8 cellular contexts compared by ENCODE assay signal in the genomic region with DNA sequence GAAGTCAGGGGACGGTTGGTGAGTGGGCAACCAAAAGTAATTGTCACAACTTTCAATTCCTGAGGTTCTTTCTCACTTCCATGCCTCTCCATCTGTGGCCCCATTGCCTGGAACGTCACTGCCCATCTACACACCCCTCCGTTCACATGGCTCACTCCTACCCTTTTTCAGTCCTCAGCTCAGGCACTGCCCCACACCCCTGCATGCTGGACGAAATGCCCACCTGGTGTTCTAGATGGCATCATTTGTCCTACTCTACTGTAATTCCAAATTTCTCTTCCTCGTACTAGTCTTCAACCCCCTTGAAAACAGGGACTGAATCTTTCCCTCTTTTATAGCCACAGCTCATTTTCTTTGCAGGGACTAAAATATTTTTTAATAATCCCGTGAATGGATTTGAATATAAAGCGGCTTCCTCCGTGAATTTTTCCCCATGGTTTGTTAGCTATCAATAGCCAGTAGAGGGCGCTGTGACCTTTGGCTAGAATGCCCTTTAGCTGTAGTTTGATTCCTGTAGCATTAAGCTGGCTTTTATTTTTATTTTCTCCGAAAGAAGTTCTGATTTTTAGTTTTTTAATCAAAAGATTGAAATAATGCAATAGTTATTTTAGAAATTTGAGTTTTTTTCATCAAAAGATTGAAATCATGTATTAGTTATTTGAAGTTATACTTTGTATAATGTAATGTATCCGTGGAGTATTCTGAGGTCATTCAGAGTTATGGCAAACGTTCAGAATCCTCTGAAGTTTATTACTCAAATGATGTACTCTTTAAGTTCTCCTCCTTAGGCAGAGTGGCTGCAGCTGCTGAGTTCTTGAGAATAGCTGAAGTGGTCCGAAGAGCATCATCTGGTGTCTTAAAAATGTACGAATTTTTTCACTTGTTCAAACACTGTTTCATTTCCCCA.
DNase-seq lines count a peak whose midpoint lies in the region; ATAC-seq and TF ChIP-seq lines count a peak whose summit lies in the region.

No MANE protein-coding gene starts in this region.

- no peak overlapping the region for H2AFZ ChIP-seq in mammary epithelial cell (ENCODE audit: low read depth, low read length)

- TF ChIP-seq RAD21 in Ishikawa (IDR thresholded peaks at IDR 0.05; ENCODE audit: low read depth) (peak; percentile 83), liver (IDR thresholded peaks at IDR 0.05) (peak; percentile 93 to 97)

- DNase-seq in BE2C (peak; percentile 56), OCI-M1 (lab: John Stamatoyannopoulos, UW) (peak; percentile 59), mammary epithelial cell (peak; percentile 28), cortex of kidney (lab: John Stamatoyannopoulos, UW) (no peak)
- DNase-seq in stimulated activated naive CD8-positive, alpha-beta T cell treated with anti-CD3 and anti-CD28 coated beads, Interleukin-15, Interleukin-2, amounts not matched to agents 100 U/mL and 50 U/mL, for 24 hours = peak; percentile 45

- WGBS in mammary epithelial cell (ENCODE audit: low coverage, missing lambda C conversion rate) = 30% methylated on average over 13 of the region's 14 CpGs
- WGBS in liver = 25% methylated on average over 14 of the region's 14 CpGs

- H4K20me1 ChIP-seq in mammary epithelial cell (ENCODE audit: insufficient read depth, low read length) = no peaks in the 10 kb centered on the region

- CTCF ChIA-PET in mammary epithelial cell (lab: Charles Lee; ENCODE audit: low non-redundant PET) = interaction anchor here (0.5 to 1.1 kb wide), 9 partner anchors 111 to 1196 kb away, joined by 3 to 9 read pairs (median 3); no protein-coding TSS in a partner anchor

- TF ChIP-seq CTCF in BE2C (IDR thresholded peaks at IDR 0.05; ENCODE audit: low read depth, low read length) (peak; percentile 90), mammary epithelial cell (conservative IDR thresholded peaks at IDR 0.05 in 1 of 2, IDR thresholded peaks at IDR 0.05 in 1 of 2; ENCODE audit: extremely low read depth in 1 of 2, insufficient read depth in 1 of 2, low read depth in 1 of 2, low read length in 2 of 2) (peak; percentile 72 to 85), liver (IDR thresholded peaks at IDR 0.05; ENCODE audit: low read depth, low read length, missing input control) (peak; percentile 87)

- no peak overlapping the region for H3K4me2 ChIP-seq in mammary epithelial cell (ENCODE audit: insufficient read depth, low read depth, low read length)

- H3K36me3 ChIP-seq in BE2C (no peaks in the 10 kb centered on the region), mammary epithelial cell (ENCODE audit: insufficient read depth, low read length) (no peaks in the 10 kb centered on the region), liver (ENCODE audit: control insufficient read depth in 4 of 4, insufficient read depth in 3 of 4, low read depth in 1 of 4, low read length in 3 of 4) (no peaks in the 10 kb centered on the region)

- H3K9ac ChIP-seq in mammary epithelial cell (ENCODE audit: insufficient read depth, low read length) = no peak overlapping the region
- no peak overlapping the region for H3K9ac ChIP-seq in liver (ENCODE audit: low read depth in 1 of 2, low read length in 2 of 2)

- intact Hi-C loops in mammary epithelial cell (cut with micrococcal nuclease) = loop anchor here (1.0 to 10.0 kb wide), 5 partner anchors 397 to 1218 kb away; no protein-coding TSS in a partner anchor

- ATAC-seq in GM18508 (IDR thresholded peaks at IDR 0.05; ENCODE audit: insufficient read depth, unreplicated experiment) = peak; percentile 42
- ATAC-seq in stimulated activated naive CD8-positive, alpha-beta T cell treated with anti-CD3 and anti-CD28 coated beads, Interleukin-15, Interleukin-2, amounts not matched to agents 100 U/mL and 50 U/mL, for 24 hours = no peak

- no peaks in the 10 kb centered on the region for H3K4me1 ChIP-seq in BE2C
- no peaks in the 10 kb centered on the region for H3K4me1 ChIP-seq in mammary epithelial cell (ENCODE audit: insufficient read depth, low read length)
- H3K4me1 ChIP-seq in liver (ENCODE audit: control insufficient read depth in 4 of 4, insufficient read depth in 4 of 4, low read length in 3 of 4) = peaks cover 0 to 5% (median 2%) of the 10 kb centered on the region in 4 donors

- no peak overlapping the region for H3K27ac ChIP-seq in mammary epithelial cell (ENCODE audit: insufficient read depth, low read depth, low read length)
- H3K27ac ChIP-seq in liver (ENCODE audit: low read depth in 1 of 2, low read length in 2 of 2) = no peak overlapping the region

- dilution Hi-C loops in mammary epithelial cell (cut with HindIII; ENCODE audit: low sequenced_read_pairs) = no loop called here

- H3K9me3 ChIP-seq in BE2C (no peaks in the 10 kb centered on the region), mammary epithelial cell (replicated peaks; ENCODE audit: insufficient read depth, low read length) (no peaks in the 10 kb centered on the region), liver (ENCODE audit: control insufficient read depth in 4 of 4, low read length in 3 of 4) (no peaks in the 10 kb centered on the region)

- H3K79me2 ChIP-seq in mammary epithelial cell (ENCODE audit: insufficient read depth, low read length) = no peaks in the 10 kb centered on the region

- in situ Hi-C loops in mammary epithelial cell (cut with MboI; ENCODE audit: low sequenced_read_pairs in 2 of 2) = loop anchor here (5.0 to 25.0 kb wide), 3 partner anchors 274 to 1226 kb away; partner anchors contain the start of genes RRAGA (in 2 of the 2) and SAXO1 (in 2 of the 2)

- TF ChIP-seq EP300 in Ishikawa (IDR thresholded peaks at IDR 0.05; ENCODE audit: borderline replicate concordance) = no peak

- H3K4me3 ChIP-seq in BE2C (ENCODE audit: low read depth, low read length) (no peak overlapping the region), mammary epithelial cell (replicated peaks in 1 of 3; ENCODE audit: insufficient read depth in 1 of 3, low read depth in 2 of 3, low read length in 3 of 3) (no peak overlapping the region), liver (ENCODE audit: low read depth in 1 of 3, low read length in 3 of 3) (no peak overlapping the region)

- BruUV-seq in mammary epithelial cell (replicated peaks; lab: Mats Ljungman, UMichigan) = no TSS peak

- H3K27me3 ChIP-seq in BE2C = peaks cover 8% of the 10 kb centered on the region; the same call in 1 of the 2 replicates
- H3K27me3 ChIP-seq in mammary epithelial cell (ENCODE audit: insufficient read depth, low read length) = peaks cover 1% of the 10 kb centered on the region
- peaks cover 0 to 11% (median 0%) of the 10 kb centered on the region in 4 donors for H3K27me3 ChIP-seq in liver (ENCODE audit: control insufficient read depth in 4 of 4, insufficient read depth in 4 of 4, low read length in 3 of 4)

TF ChIP-seq in Ishikawa, 13 proteins besides CTCF, POLR2A, EP300 and RAD21 (continues in another document):
- no peak for TF ChIP-seq EGR1 (IDR thresholded peaks at IDR 0.05)
- TF ChIP-seq, protein P1, sequence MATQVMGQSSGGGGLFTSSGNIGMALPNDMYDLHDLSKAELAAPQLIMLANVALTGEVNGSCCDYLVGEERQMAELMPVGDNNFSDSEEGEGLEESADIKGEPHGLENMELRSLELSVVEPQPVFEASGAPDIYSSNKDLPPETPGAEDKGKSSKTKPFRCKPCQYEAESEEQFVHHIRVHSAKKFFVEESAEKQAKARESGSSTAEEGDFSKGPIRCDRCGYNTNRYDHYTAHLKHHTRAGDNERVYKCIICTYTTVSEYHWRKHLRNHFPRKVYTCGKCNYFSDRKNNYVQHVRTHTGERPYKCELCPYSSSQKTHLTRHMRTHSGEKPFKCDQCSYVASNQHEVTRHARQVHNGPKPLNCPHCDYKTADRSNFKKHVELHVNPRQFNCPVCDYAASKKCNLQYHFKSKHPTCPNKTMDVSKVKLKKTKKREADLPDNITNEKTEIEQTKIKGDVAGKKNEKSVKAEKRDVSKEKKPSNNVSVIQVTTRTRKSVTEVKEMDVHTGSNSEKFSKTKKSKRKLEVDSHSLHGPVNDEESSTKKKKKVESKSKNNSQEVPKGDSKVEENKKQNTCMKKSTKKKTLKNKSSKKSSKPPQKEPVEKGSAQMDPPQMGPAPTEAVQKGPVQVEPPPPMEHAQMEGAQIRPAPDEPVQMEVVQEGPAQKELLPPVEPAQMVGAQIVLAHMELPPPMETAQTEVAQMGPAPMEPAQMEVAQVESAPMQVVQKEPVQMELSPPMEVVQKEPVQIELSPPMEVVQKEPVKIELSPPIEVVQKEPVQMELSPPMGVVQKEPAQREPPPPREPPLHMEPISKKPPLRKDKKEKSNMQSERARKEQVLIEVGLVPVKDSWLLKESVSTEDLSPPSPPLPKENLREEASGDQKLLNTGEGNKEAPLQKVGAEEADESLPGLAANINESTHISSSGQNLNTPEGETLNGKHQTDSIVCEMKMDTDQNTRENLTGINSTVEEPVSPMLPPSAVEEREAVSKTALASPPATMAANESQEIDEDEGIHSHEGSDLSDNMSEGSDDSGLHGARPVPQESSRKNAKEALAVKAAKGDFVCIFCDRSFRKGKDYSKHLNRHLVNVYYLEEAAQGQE (IDR thresholded peaks at IDR 0.05; ENCODE audit: low read depth) = no peak

TF ChIP-seq in liver, 16 proteins besides CTCF, POLR2A, EP300 and RAD21:
- TF ChIP-seq HNF4A (conservative IDR thresholded peaks at IDR 0.05) (no peak), RXRA (IDR thresholded peaks at IDR 0.05) (no peak), FOXA1 (IDR thresholded peaks at IDR 0.05) (no peak), YY1 (IDR thresholded peaks at IDR 0.05) (no peak), ATF3 (IDR thresholded peaks at IDR 0.05) (no peak), TAF1 (conservative IDR thresholded peaks at IDR 0.05) (no peak), MAX (IDR thresholded peaks at IDR 0.05) (no peak), FOXA2 (IDR thresholded peaks at IDR 0.05) (no peak), JUND (IDR thresholded peaks at IDR 0.05) (no peak), GABPA (IDR thresholded peaks at IDR 0.05 in 1 of 2, conservative IDR thresholded peaks at IDR 0.05 in 1 of 2) (no peak), EGR1 (IDR thresholded peaks at IDR 0.05; ENCODE audit: low read depth in 2 of 2) (no peak), SP1 (IDR thresholded peaks at IDR 0.05) (no peak), HNF4G (IDR thresholded peaks at IDR 0.05) (no peak)
